Comparison of ENCODE assay signal across 8 cellular contexts in the genomic region with DNA sequence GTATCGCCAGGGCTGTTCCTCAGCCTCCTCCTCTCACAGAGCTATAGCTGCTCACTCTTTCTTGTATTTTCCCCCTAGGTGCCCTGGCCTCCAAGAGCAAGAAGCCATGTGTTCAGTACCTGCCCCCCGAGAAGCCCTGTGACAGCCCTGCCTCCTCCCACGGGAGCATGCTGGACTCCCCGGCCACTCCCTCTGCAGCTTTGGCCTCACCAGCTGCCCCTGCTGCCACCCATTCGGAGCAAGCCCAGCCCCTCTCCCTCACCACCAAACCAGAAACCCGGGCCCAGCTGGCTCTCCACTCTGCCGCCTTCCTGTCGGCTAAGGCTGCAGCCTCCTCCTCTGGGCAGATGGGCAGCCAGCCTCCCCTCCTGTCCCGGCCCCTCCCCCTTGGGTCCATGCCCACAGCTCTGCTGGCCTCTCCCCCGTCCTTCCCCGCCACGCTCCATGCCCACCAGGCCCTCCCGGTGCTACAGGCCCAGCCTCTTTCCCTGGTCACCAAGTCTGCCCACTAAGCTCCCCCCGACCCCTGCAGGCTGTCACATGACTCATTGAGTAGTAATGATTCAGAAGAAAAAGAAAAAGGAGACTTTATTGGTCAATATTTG. TPM values are rescaled to one million over a fixed set of nuclear protein-coding genes. Genes with fewer than 3 reads are reported as not detected.
DNase-seq lines count a peak whose midpoint lies in the region; ATAC-seq and TF ChIP-seq lines count a peak whose summit lies in the region.

No MANE protein-coding gene starts in this region.

- H3K9me3 ChIP-seq in MM.1S (replicated peaks; ENCODE audit: insufficient read depth, low read length) (no peaks in the 10 kb centered on the region), tibial artery (no peaks in the 10 kb centered on the region)

- H3K4me2 ChIP-seq in MM.1S (ENCODE audit: low read depth, low read length): peak overlapping the region; percentile 99

- H3K27me3 Mint-ChIP-seq in WTC11 (ENCODE audit: low read depth): no peaks in the 10 kb centered on the region

- CTCF ChIA-PET in WTC11 (lab: Charles Lee): interaction anchor here (1.5 to 3.2 kb wide), 5 partner anchors 9 to 243 kb away, joined by 3 to 15 read pairs (median 12); no protein-coding TSS in a partner anchor

- intact Hi-C loops in tibial artery (cut with DNase I; ENCODE audit: low total_unique reads): no loop called here

- H3K4me1 ChIP-seq in MM.1S (ENCODE audit: low read length) (peaks cover 28% of the 10 kb centered on the region), tibial artery (peaks cover 0 to 12% (median 9%) of the 10 kb centered on the region in 4 donors)

- H3K36me3 Mint-ChIP-seq in WTC11: peaks cover 51% of the 10 kb centered on the region

- H4K20me1 ChIP-seq in MM.1S (ENCODE audit: insufficient read depth, low read length): no peaks in the 10 kb centered on the region

- POLR2A ChIA-PET in WTC11 (lab: Charles Lee): interaction anchor here (0.8 kb wide), 1 partner anchor 174 kb away, joined by 3 read pairs; no protein-coding TSS in a partner anchor

- H3K36me3 ChIP-seq in MM.1S (replicated peaks; ENCODE audit: insufficient read depth, low read length): no peaks in the 10 kb centered on the region
- H3K36me3 ChIP-seq in tibial artery: peaks cover 18 to 60% (median 49%) of the 10 kb centered on the region in 3 donors

- peaks cover 19% of the 10 kb centered on the region for H3K4me1 Mint-ChIP-seq in WTC11

- H3K9ac ChIP-seq in MM.1S (ENCODE audit: low read length): peak overlapping the region; percentile 66

- ATAC-seq in HG03378 (IDR thresholded peaks at IDR 0.05; ENCODE audit: unreplicated experiment) (no peak), WTC11 (no peak), GM21528 (IDR thresholded peaks at IDR 0.05; ENCODE audit: low FRiP score, unreplicated experiment) (no peak)

- no peaks in the 10 kb centered on the region for H3K9me3 Mint-ChIP-seq in WTC11

- H3F3A ChIP-seq in MM.1S (ENCODE audit: insufficient read depth, low read length): peaks cover 25% of the 10 kb centered on the region

- no peaks in the 10 kb centered on the region for H3K79me2 ChIP-seq in MM.1S (ENCODE audit: low read length)

- peak overlapping the region; percentile 95 for H3K27ac ChIP-seq in MM.1S (ENCODE audit: low read length)
- H3K27ac ChIP-seq in tibial artery: peak overlapping the region; percentile 52 to 63

- H3K4me3 Mint-ChIP-seq in WTC11: no peak overlapping the region

- TF ChIP-seq CTCF in MM.1S (IDR thresholded peaks at IDR 0.05; ENCODE audit: low read length) (no peak), tibial artery (IDR thresholded peaks at IDR 0.05) (no peak), WTC11 (IDR thresholded peaks at IDR 0.05) (no peak)

- H3K4me3 ChIP-seq in MM.1S (ENCODE audit: low read length) (peak overlapping the region; percentile 58), tibial artery (no peak overlapping the region)

- DNase-seq in DMS153 (lab: John Stamatoyannopoulos, UW) (peak; percentile 40), MM.1S (peak; percentile 71), amniotic epithelial cell (ENCODE audit: low read depth) (peak; percentile 37), left kidney (ENCODE audit: low read depth, low spot score) (peak; percentile 97), tibial artery (peak; percentile 62 to 83), WTC11 (ENCODE audit: low spot score) (no peak)

- no peaks in the 10 kb centered on the region for H3K9me2 ChIP-seq in MM.1S (replicated peaks; ENCODE audit: insufficient read depth, low read length)

- H3K27me3 ChIP-seq in MM.1S (replicated peaks; ENCODE audit: insufficient read depth, low read length) (no peaks in the 10 kb centered on the region), tibial artery (no peaks in the 10 kb centered on the region)

- H2AFZ ChIP-seq in MM.1S (ENCODE audit: low read length): peak overlapping the region; percentile 54; the same call in 1 of the 2 replicates

- no peak overlapping the region for H3K27ac Mint-ChIP-seq in WTC11

TF ChIP-seq in WTC11, 78 proteins besides CTCF, POLR2A, EP300 and RAD21:
- TF ChIP-seq, protein P1, sequence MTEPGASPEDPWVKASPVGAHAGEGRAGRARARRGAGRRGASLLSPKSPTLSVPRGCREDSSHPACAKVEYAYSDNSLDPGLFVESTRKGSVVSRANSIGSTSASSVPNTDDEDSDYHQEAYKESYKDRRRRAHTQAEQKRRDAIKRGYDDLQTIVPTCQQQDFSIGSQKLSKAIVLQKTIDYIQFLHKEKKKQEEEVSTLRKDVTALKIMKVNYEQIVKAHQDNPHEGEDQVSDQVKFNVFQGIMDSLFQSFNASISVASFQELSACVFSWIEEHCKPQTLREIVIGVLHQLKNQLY (CRISPR knock-in tag; IDR thresholded peaks at IDR 0.05): no peak
- TF ChIP-seq TCF7 (CRISPR knock-in tag; IDR thresholded peaks at IDR 0.05; ENCODE audit: low read depth) (no peak), IRF2 (CRISPR knock-in tag; IDR thresholded peaks at IDR 0.05; ENCODE audit: borderline replicate concordance, low read depth) (no peak), GABPB1 (CRISPR knock-in tag; IDR thresholded peaks at IDR 0.05) (no peak; the same call in 1 of the 2 replicates), GRHL2 (CRISPR knock-in tag; IDR thresholded peaks at IDR 0.05; ENCODE audit: insufficient replicate concordance, severe bottlenecking) (no peak), ZNF219 (CRISPR knock-in tag; IDR thresholded peaks at IDR 0.05; ENCODE audit: borderline replicate concordance) (no peak), ZNF232 (CRISPR knock-in tag; IDR thresholded peaks at IDR 0.05) (no peak), MYBL2 (CRISPR knock-in tag; IDR thresholded peaks at IDR 0.05) (no peak), TP53 (CRISPR knock-in tag; IDR thresholded peaks at IDR 0.05) (no peak)
- TF ChIP-seq, protein P2, sequence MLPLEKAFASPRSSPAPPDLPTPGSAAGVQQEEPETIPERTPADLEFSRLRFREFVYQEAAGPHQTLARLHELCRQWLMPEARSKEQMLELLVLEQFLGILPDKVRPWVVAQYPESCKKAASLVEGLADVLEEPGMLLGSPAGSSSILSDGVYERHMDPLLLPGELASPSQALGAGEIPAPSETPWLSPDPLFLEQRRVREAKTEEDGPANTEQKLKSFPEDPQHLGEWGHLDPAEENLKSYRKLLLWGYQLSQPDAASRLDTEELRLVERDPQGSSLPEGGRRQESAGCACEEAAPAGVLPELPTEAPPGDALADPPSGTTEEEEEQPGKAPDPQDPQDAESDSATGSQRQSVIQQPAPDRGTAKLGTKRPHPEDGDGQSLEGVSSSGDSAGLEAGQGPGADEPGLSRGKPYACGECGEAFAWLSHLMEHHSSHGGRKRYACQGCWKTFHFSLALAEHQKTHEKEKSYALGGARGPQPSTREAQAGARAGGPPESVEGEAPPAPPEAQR (CRISPR knock-in tag; IDR thresholded peaks at IDR 0.05): no peak
TF ChIP-seq in WTC11: peak in this region for 0.

RNA-seq across cellular contexts. Expression of a gene that starts 18.7 kb away (rescaled TPM):
- total RNA-seq in WTC11 (2021): 42.2 to 43.9 TPM (median 43.7 TPM) in 3 replicates

RNA-seq across cellular contexts. Expression of a gene that starts 45.3 kb away (rescaled TPM):
- 18.9 to 24.4 TPM (median 21.6 TPM) in 3 replicates for total RNA-seq in WTC11 (2021)

RNA-seq across cellular contexts. Expression of a gene that starts 45.5 kb away (rescaled TPM):
- 9.7 to 10.8 TPM (median 10.6 TPM) in 3 replicates for total RNA-seq in WTC11 (2021)
